ENCODE assay signal across 8 cellular contexts in the genomic region with DNA sequence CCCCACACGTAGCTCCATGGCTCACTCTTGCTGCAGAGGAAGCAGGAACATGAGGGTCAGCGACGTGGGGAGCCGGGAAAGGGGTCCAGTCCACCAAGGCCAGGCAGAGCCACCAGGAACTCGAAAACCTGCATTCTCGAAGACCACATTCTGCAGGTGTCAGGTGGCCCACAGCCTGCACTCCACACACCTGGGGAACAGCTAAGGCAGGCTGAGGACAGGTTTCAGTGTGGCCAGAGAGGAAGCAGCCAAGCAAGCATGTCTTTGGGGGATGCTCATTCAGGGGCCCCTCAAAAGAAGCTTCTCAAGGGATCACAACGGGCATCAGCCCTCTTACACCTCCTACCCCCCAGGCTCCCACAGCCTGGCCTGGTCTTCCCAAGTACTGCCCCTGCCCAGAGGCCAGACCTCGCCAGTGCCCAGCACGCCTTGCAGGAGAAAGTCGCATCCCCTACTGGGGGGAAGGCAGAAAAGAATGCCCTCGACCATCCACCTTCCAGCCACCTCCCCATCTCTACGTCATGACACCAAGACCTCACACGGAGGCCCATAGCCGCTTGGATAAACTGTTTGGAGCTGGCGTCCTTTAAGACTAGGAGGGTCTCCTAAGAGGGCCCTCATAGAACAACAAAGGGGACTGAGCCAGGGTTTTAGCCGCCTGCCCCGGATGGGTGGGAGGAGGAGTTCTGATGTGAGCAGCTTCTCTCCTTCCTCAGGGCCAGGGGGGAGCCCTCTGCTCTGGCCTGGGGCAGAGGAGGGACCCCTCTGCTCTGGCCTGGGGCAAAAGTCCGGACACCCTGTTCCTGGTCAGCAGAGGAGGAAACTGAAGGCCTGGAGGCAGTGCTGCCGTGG. TPM values are rescaled to one million over a fixed set of nuclear protein-coding genes. Genes with fewer than 3 reads are reported as not detected.
A peak's percentile ranks its signal among the peaks of the same experiment; 100 is the strongest.
DNase-seq lines count a peak whose midpoint lies in the region; ATAC-seq and TF ChIP-seq lines count a peak whose summit lies in the region.

No MANE protein-coding gene starts in this region.

- H3K9me3 ChIP-seq in lower lobe of right lung (no peaks in the 10 kb centered on the region), upper lobe of right lung (no peaks in the 10 kb centered on the region)

- CTCF ChIA-PET in activated naive CD4-positive, alpha-beta T cell treated with anti-CD3 and anti-CD28 coated beads for 36 hours (lab: Charles Lee) = no interaction called here

- H3K36me3 ChIP-seq in lower lobe of right lung (peaks cover 31% of the 10 kb centered on the region), upper lobe of right lung (peaks cover 13% of the 10 kb centered on the region)

- no peak for ATAC-seq in lower lobe of right lung
- ATAC-seq in upper lobe of right lung = no peak
- ATAC-seq in HG02970 (IDR thresholded peaks at IDR 0.05; ENCODE audit: low FRiP score, unreplicated experiment) = no peak

- DNase-seq in activated naive CD4-positive, alpha-beta T cell treated with anti-CD3 and anti-CD28 coated beads for 36 hours = no peak
- DNase-seq in activated naive CD4-positive, alpha-beta T cell treated with Interleukin-2 at 50 U/mL for 16 hours = no peak
- DNase-seq in astrocyte of the spinal cord (ENCODE audit: low read depth, low spot score) (peak; percentile 60), lower lobe of right lung (no peak), upper lobe of right lung (no peak), islet precursor cell (no peak), NCI-H2171 treated with DMSO at 0.1 percent for 48 hours (lab: John Stamatoyannopoulos, UW) (no peak)

- peak overlapping the region; percentile 90 for H3K4me3 Mint-ChIP-seq in activated naive CD4-positive, alpha-beta T cell treated with anti-CD3 and anti-CD28 coated beads for 36 hours

- H3K9me3 Mint-ChIP-seq in activated naive CD4-positive, alpha-beta T cell treated with anti-CD3 and anti-CD28 coated beads for 36 hours = no peaks in the 10 kb centered on the region

- peaks cover 79% of the 10 kb centered on the region for H3K4me1 ChIP-seq in lower lobe of right lung
- H3K4me1 ChIP-seq in upper lobe of right lung = peaks cover 55% of the 10 kb centered on the region

- peaks cover 57% of the 10 kb centered on the region for H3K4me1 Mint-ChIP-seq in activated naive CD4-positive, alpha-beta T cell treated with anti-CD3 and anti-CD28 coated beads for 36 hours (ENCODE audit: low read depth)

- H3K27ac ChIP-seq in lower lobe of right lung = peak overlapping the region; percentile 96
- peak overlapping the region; percentile 97 for H3K27ac ChIP-seq in upper lobe of right lung

- H3K4me3 ChIP-seq in astrocyte of the spinal cord (ENCODE audit: low read depth, low read length) (peak overlapping the region; percentile 87), lower lobe of right lung (peak overlapping the region; percentile 69), upper lobe of right lung (peak overlapping the region; percentile 79)

- peaks cover 8% of the 10 kb centered on the region for H3K36me3 Mint-ChIP-seq in activated naive CD4-positive, alpha-beta T cell treated with anti-CD3 and anti-CD28 coated beads for 36 hours (ENCODE audit: low read depth)

- H3K27me3 ChIP-seq in lower lobe of right lung (ENCODE audit: low read depth) = no peaks in the 10 kb centered on the region
- no peaks in the 10 kb centered on the region for H3K27me3 ChIP-seq in upper lobe of right lung

- peak overlapping the region; percentile 30 for H3K27ac Mint-ChIP-seq in activated naive CD4-positive, alpha-beta T cell treated with anti-CD3 and anti-CD28 coated beads for 36 hours

- in situ Hi-C loops in astrocyte of the spinal cord (cut with HindIII; ENCODE audit: low sequenced_read_pairs) = loop anchor here (25.0 kb wide), 1 partner anchor 127 kb away; a partner anchor contains a TSS

- H3K27me3 Mint-ChIP-seq in activated naive CD4-positive, alpha-beta T cell treated with anti-CD3 and anti-CD28 coated beads for 36 hours (ENCODE audit: low read depth) = no peaks in the 10 kb centered on the region

- TF ChIP-seq CTCF in astrocyte of the spinal cord (IDR thresholded peaks at IDR 0.05; ENCODE audit: low read depth, low read length) = peak; percentile 2
- no peak for TF ChIP-seq CTCF in lower lobe of right lung (IDR thresholded peaks at IDR 0.05)
- TF ChIP-seq CTCF in upper lobe of right lung (IDR thresholded peaks at IDR 0.05) = no peak

- intact Hi-C loops in activated naive CD4-positive, alpha-beta T cell treated with anti-CD3 and anti-CD28 coated beads for 36 hours (cut with micrococcal nuclease) = no loop called here
- intact Hi-C loops in lower lobe of right lung (cut with DNase I) (no loop called here), upper lobe of right lung (cut with DNase I) (no loop called here)

RNA-seq across cellular contexts. Expression of a gene that starts 2.9 kb away (rescaled TPM):
- total RNA-seq in activated naive CD4-positive, alpha-beta T cell treated with anti-CD3 and anti-CD28 coated beads for 36 hours = 100 to 1,000 TPM; 105 to 108 TPM
- total RNA-seq in lower lobe of right lung (126 TPM), upper lobe of right lung (115 TPM)

RNA-seq across cellular contexts. Expression of a gene that starts 41.6 kb away (rescaled TPM):
- 10 to 100 TPM; 15.0 to 15.3 TPM for total RNA-seq in activated naive CD4-positive, alpha-beta T cell treated with anti-CD3 and anti-CD28 coated beads for 36 hours
- total RNA-seq in lower lobe of right lung (77.7 TPM), upper lobe of right lung (79.2 TPM)
